In the genomic region with DNA sequence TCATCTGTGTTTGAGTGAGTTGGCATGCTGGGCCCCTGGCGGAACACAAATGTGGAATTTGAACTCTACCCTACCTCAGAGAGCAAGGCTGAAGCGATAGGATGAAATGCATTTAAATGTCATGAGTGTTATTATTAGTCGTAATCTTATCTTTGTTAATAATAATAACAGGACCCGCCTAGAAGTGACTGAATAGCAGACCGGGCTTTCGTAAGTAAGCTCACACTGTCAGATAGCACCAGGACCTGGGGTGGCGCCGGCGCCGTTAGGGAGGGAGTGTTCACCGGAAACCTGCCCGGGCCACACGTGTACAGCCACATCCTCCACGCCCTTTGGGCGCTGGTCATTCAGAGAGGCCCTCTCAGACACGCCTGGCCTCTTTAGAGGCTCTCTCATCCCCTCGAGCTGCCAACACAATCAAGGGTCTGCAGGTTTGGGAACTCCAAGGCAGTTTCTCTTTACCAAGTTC, we compare ENCODE assay signal across 9 cellular contexts.
DNase-seq lines count a peak whose midpoint lies in the region; ATAC-seq and TF ChIP-seq lines count a peak whose summit lies in the region.
"Had no signal": no experiment of that assay in that cellular context is flagged by ENCODE, and none has a peak within 500 bp of the region (broad histone marks: within the 10 kb centered on the region; RNA-seq: fewer than 3 reads in every experiment).

No MANE protein-coding gene starts in this region.

- TF ChIP-seq CTCF in gastroesophageal sphincter (IDR thresholded peaks at IDR 0.05) = no peak

- H3K79me1 ChIP-seq in neuronal stem cell (ENCODE audit: low read depth, low read length) = no peaks in the 10 kb centered on the region

- H3K4me1 ChIP-seq in HUES48 (ENCODE audit: control insufficient read depth, insufficient read depth, low read length) (peaks cover 12% of the 10 kb centered on the region), gastroesophageal sphincter (peaks cover 0 to 77% (median 31%) of the 10 kb centered on the region in 3 donors), neuronal stem cell (ENCODE audit: control insufficient read depth in 2 of 2, insufficient read depth in 1 of 2, low read depth in 1 of 2, low read length in 2 of 2) (peaks cover 5 to 7% of the 10 kb centered on the region in 2 donors)

- peaks cover 4% of the 10 kb centered on the region for H3K36me3 Mint-ChIP-seq in activated T-cell treated with anti-CD3 and anti-CD28 coated beads, Interleukin-2, amount 50 U/mL, for 24 hours (ENCODE audit: low read depth)

- no peak overlapping the region for H2BK12ac ChIP-seq in neuronal stem cell (ENCODE audit: low read length)

- no peak overlapping the region for H2BK15ac ChIP-seq in neuronal stem cell (ENCODE audit: low read length)

- H3K4me3 ChIP-seq in HUES48 (ENCODE audit: low read depth, low read length) (no peak overlapping the region), gastroesophageal sphincter (peak overlapping the region in 1 of 2 donors; percentile 2), neuronal stem cell (ENCODE audit: low read length in 2 of 2) (no peak overlapping the region)

- 21% methylated on average over 17 of the region's 17 CpGs; no CpG with 5 or more reads in 1 of the 2 donors for WGBS in gastroesophageal sphincter (ENCODE audit: low coverage in 1 of 2), 2 donors
- WGBS in neuronal stem cell (ENCODE audit: extremely low coverage in 2 of 2, insufficient read length in 2 of 2, insufficient replicate concordance in 1 of 2), 2 donors = no CpG with 5 or more reads among the region's 17 CpGs

- H4K91ac ChIP-seq in neuronal stem cell (ENCODE audit: low read depth, low read length, poor library complexity) = no peak overlapping the region

- no peak overlapping the region for H3K9ac ChIP-seq in HUES48 (ENCODE audit: low read depth, low read length)
- no peak overlapping the region for H3K9ac ChIP-seq in neuronal stem cell (ENCODE audit: low read depth, low read length, poor library complexity)

- H3K14ac ChIP-seq in neuronal stem cell (ENCODE audit: low read length) = no peak overlapping the region

- no peaks in the 10 kb centered on the region for H3K27me3 Mint-ChIP-seq in activated T-cell treated with anti-CD3 and anti-CD28 coated beads, Interleukin-2, amount 50 U/mL, for 24 hours

- peaks cover 70% of the 10 kb centered on the region for H3K4me1 Mint-ChIP-seq in activated T-cell treated with anti-CD3 and anti-CD28 coated beads, Interleukin-2, amount 50 U/mL, for 24 hours (ENCODE audit: low read depth)

- peak overlapping the region; percentile 30 for H3K4me3 Mint-ChIP-seq in activated T-cell treated with anti-CD3 and anti-CD28 coated beads, Interleukin-2, amount 50 U/mL, for 24 hours

- H3K23ac ChIP-seq in neuronal stem cell (ENCODE audit: low read depth, low read length, poor library complexity) = no peak overlapping the region

- H2AK5ac ChIP-seq in neuronal stem cell (ENCODE audit: low read depth, low read length) = no peak overlapping the region

- H3K4me2 ChIP-seq in neuronal stem cell (ENCODE audit: insufficient read depth, low read length, poor library complexity, severe bottlenecking) = no peak overlapping the region

- no peak overlapping the region for H4K8ac ChIP-seq in neuronal stem cell (ENCODE audit: low read depth, low read length)

- no peak for TF ChIP-seq EP300 in gastroesophageal sphincter (IDR thresholded peaks at IDR 0.05)

- H3K27me3 ChIP-seq in HUES48 (ENCODE audit: control insufficient read depth, insufficient read depth, low read length) = no peaks in the 10 kb centered on the region
- no peaks in the 10 kb centered on the region for H3K27me3 ChIP-seq in gastroesophageal sphincter
- H3K27me3 ChIP-seq in neuronal stem cell (ENCODE audit: control insufficient read depth in 3 of 3, insufficient read depth in 3 of 3, low read depth in 1 of 3, low read length in 3 of 3) = no peaks in the 10 kb centered on the region

- peak; percentile 58 for ATAC-seq in GM19397 (IDR thresholded peaks at IDR 0.05; ENCODE audit: unreplicated experiment)
- ATAC-seq in gastroesophageal sphincter = peak; percentile 64

- H2AFZ ChIP-seq in neuronal stem cell (ENCODE audit: low read length) = no peak overlapping the region

- H3K4ac ChIP-seq in neuronal stem cell (ENCODE audit: low read length) = no peak overlapping the region

- no peaks in the 10 kb centered on the region for H3K9me3 Mint-ChIP-seq in activated T-cell treated with anti-CD3 and anti-CD28 coated beads, Interleukin-2, amount 50 U/mL, for 24 hours

- peak overlapping the region; percentile 80 for H3K27ac Mint-ChIP-seq in activated T-cell treated with anti-CD3 and anti-CD28 coated beads, Interleukin-2, amount 50 U/mL, for 24 hours

- no peaks in the 10 kb centered on the region for H3K9me3 ChIP-seq in HUES48 (ENCODE audit: control insufficient read depth, insufficient read depth, low read length)
- no peaks in the 10 kb centered on the region for H3K9me3 ChIP-seq in gastroesophageal sphincter
- H3K9me3 ChIP-seq in neuronal stem cell (replicated peaks in 1 of 2; ENCODE audit: control insufficient read depth in 2 of 2, insufficient read depth in 1 of 2, low read depth in 1 of 2, low read length in 2 of 2) = no peaks in the 10 kb centered on the region

- H3K27ac ChIP-seq in HUES48 (ENCODE audit: low read depth, low read length) (peak overlapping the region; percentile 42), gastroesophageal sphincter (peak overlapping the region in 3 of 4 donors; percentile 68 to 73 (median 68)), neuronal stem cell (replicated peaks; ENCODE audit: low read length) (no peak overlapping the region)
- H3K27ac ChIP-seq: C4-2B had no signal

- no peak for TF ChIP-seq POLR2A in gastroesophageal sphincter (IDR thresholded peaks at IDR 0.05)

- DNase-seq in ACHN (peak; percentile 74), neuronal stem cell (ENCODE audit: low spot score) (no peak), occipital lobe (lab: John Stamatoyannopoulos, UW) (no peak)
- peak; percentile 67 for DNase-seq in activated T-cell treated with anti-CD3 and anti-CD28 coated beads, Interleukin-2, amount 50 U/mL, for 24 hours
- peak; percentile 71 for DNase-seq in stimulated activated CD4-positive, alpha-beta T cell treated with anti-CD3 and anti-CD28 coated beads, Interleukin-15, amount 100 ng/mL, for 24 hours

- no peak overlapping the region for H3K18ac ChIP-seq in neuronal stem cell (ENCODE audit: low read length)

- in situ Hi-C loops in ACHN (cut with HindIII; ENCODE audit: low pct_ligation_motif_present, low pct_unique_long_range_greater_than_20kb, low sequenced_read_pairs) = no loop called here

- H3K36me3 ChIP-seq in HUES48 (ENCODE audit: control insufficient read depth, insufficient read depth, low read length) (no peaks in the 10 kb centered on the region), gastroesophageal sphincter (no peaks in the 10 kb centered on the region), neuronal stem cell (replicated peaks in 1 of 2; ENCODE audit: control insufficient read depth in 2 of 2, insufficient read depth in 2 of 2, low read length in 2 of 2) (no peaks in the 10 kb centered on the region)

- H2BK120ac ChIP-seq in neuronal stem cell (ENCODE audit: low read depth, low read length) = no peak overlapping the region

- H2BK5ac ChIP-seq in neuronal stem cell (ENCODE audit: low read length) = no peak overlapping the region

Comparison
In these comparisons a context has a peak if more than half of its experiments do, and no peak if none do; other contexts are left out.
1. DNase-seq: peak in ACHN (single experiment), activated T-cell treated with anti-CD3 and anti-CD28 coated beads, Interleukin-2, amount 50 U/mL, for 24 hours (single experiment) and stimulated activated CD4-positive, alpha-beta T cell treated with anti-CD3 and anti-CD28 coated beads, Interleukin-15, amount 100 ng/mL, for 24 hours (single experiment); none in neuronal stem cell (single experiment) and occipital lobe (single experiment).